ENCODE assay signal across 1 cellular context in the genomic region with DNA sequence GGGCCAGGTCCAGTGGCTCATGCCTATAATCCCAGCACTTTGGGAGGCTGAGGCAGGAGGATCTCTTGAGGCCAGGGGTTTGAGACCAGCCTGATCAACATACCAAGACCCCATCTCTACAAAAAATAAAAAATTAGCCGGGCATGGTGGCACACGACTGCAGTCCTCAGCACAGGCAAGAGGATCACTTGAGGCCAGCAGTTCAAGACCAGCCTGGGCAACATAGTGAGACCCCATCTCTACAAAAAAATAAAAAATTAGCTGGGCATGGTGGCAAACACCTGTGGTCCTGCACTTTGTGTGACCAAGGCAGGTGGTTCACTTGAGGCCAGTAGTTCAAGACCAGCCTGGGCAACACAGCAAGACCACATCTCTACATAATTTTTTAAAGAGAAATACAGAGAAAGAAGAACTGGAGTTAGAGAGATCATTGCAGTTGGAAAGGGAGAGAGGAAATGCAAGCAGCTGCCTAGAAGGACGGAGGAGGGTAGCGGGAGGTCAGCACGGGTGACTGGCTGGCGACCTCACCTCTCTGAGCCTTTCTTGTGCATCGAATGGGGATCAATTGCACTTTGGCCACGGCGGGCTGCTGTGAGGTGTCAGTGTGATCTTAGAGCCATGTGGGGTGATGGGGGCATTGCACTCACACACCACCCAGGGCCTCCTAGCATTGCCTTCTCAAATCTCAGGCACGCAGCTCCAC.
TF ChIP-seq lines count a peak whose summit lies in the region.

No MANE protein-coding gene starts in this region.

TF ChIP-seq in HepG2, 621 proteins besides CTCF, POLR2A, EP300 and RAD21 (continues in another document):
- TF ChIP-seq, protein P1, sequence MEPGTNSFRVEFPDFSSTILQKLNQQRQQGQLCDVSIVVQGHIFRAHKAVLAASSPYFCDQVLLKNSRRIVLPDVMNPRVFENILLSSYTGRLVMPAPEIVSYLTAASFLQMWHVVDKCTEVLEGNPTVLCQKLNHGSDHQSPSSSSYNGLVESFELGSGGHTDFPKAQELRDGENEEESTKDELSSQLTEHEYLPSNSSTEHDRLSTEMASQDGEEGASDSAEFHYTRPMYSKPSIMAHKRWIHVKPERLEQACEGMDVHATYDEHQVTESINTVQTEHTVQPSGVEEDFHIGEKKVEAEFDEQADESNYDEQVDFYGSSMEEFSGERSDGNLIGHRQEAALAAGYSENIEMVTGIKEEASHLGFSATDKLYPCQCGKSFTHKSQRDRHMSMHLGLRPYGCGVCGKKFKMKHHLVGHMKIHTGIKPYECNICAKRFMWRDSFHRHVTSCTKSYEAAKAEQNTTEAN (CRISPR knock-in tag; conservative IDR thresholded peaks at IDR 0.05) = no peak
- TF ChIP-seq RFXANK (CRISPR knock-in tag; IDR thresholded peaks at IDR 0.05) = no peak
- TF ChIP-seq, protein P2, sequence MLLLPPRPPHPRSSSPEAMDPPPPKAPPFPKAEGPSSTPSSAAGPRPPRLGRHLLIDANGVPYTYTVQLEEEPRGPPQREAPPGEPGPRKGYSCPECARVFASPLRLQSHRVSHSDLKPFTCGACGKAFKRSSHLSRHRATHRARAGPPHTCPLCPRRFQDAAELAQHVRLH (CRISPR knock-in tag; IDR thresholded peaks at IDR 0.05; ENCODE audit: borderline replicate concordance, low read depth) = no peak
- TF ChIP-seq, protein P3, sequence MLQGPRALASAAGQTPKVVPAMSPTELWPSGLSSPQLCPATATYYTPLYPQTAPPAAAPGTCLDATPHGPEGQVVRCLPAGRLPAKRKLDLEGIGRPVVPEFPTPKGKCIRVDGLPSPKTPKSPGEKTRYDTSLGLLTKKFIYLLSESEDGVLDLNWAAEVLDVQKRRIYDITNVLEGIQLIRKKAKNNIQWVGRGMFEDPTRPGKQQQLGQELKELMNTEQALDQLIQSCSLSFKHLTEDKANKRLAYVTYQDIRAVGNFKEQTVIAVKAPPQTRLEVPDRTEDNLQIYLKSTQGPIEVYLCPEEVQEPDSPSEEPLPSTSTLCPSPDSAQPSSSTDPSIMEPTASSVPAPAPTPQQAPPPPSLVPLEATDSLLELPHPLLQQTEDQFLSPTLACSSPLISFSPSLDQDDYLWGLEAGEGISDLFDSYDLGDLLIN (CRISPR knock-in tag; IDR thresholded peaks at IDR 0.05; ENCODE audit: borderline replicate concordance) = no peak
- peak; percentile 33; the same call in 1 of the 2 replicates for TF ChIP-seq MYC (CRISPR knock-in tag; IDR thresholded peaks at IDR 0.05; ENCODE audit: borderline replicate concordance)
- TF ChIP-seq, protein P4, sequence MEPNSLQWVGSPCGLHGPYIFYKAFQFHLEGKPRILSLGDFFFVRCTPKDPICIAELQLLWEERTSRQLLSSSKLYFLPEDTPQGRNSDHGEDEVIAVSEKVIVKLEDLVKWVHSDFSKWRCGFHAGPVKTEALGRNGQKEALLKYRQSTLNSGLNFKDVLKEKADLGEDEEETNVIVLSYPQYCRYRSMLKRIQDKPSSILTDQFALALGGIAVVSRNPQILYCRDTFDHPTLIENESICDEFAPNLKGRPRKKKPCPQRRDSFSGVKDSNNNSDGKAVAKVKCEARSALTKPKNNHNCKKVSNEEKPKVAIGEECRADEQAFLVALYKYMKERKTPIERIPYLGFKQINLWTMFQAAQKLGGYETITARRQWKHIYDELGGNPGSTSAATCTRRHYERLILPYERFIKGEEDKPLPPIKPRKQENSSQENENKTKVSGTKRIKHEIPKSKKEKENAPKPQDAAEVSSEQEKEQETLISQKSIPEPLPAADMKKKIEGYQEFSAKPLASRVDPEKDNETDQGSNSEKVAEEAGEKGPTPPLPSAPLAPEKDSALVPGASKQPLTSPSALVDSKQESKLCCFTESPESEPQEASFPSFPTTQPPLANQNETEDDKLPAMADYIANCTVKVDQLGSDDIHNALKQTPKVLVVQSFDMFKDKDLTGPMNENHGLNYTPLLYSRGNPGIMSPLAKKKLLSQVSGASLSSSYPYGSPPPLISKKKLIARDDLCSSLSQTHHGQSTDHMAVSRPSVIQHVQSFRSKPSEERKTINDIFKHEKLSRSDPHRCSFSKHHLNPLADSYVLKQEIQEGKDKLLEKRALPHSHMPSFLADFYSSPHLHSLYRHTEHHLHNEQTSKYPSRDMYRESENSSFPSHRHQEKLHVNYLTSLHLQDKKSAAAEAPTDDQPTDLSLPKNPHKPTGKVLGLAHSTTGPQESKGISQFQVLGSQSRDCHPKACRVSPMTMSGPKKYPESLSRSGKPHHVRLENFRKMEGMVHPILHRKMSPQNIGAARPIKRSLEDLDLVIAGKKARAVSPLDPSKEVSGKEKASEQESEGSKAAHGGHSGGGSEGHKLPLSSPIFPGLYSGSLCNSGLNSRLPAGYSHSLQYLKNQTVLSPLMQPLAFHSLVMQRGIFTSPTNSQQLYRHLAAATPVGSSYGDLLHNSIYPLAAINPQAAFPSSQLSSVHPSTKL (CRISPR knock-in tag; IDR thresholded peaks at IDR 0.05) = 0 out of 2 replicates have a peak, but pooled peaks have one; percentile 38
- TF ChIP-seq FOXK1 (CRISPR knock-in tag; IDR thresholded peaks at IDR 0.05; ENCODE audit: borderline replicate concordance, low read depth) = peak; percentile 22; the same call in 1 of the 2 replicates
- TF ChIP-seq PITX1 (CRISPR knock-in tag; IDR thresholded peaks at IDR 0.05) = no peak
- peak; percentile 62; the same call in 1 of the 2 replicates for TF ChIP-seq MTA1 (CRISPR knock-in tag; IDR thresholded peaks at IDR 0.05; ENCODE audit: borderline replicate concordance)
- TF ChIP-seq ZNF772 (CRISPR knock-in tag; IDR thresholded peaks at IDR 0.05) = 0 out of 2 replicates have a peak, but pooled peaks have one; percentile 30
- TF ChIP-seq, protein P5, sequence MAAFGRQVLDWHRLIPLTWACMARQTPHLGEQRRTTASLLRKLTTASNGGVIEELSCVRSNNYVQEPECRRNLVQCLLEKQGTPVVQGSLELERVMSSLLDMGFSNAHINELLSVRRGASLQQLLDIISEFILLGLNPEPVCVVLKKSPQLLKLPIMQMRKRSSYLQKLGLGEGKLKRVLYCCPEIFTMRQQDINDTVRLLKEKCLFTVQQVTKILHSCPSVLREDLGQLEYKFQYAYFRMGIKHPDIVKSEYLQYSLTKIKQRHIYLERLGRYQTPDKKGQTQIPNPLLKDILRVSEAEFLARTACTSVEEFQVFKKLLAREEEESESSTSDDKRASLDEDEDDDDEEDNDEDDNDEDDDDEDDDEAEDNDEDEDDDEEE (CRISPR knock-in tag; IDR thresholded peaks at IDR 0.05) = no peak
- no peak for TF ChIP-seq EHMT2 (IDR thresholded peaks at IDR 0.05; ENCODE audit: borderline replicate concordance, low read depth, low read length)
- peak; percentile 27; the same call in 1 of the 2 replicates for TF ChIP-seq ZNF788 (CRISPR knock-in tag; IDR thresholded peaks at IDR 0.05; ENCODE audit: borderline replicate concordance)
- TF ChIP-seq KLF15 (CRISPR knock-in tag; IDR thresholded peaks at IDR 0.05; ENCODE audit: borderline replicate concordance) = no peak
- TF ChIP-seq, protein P6, sequence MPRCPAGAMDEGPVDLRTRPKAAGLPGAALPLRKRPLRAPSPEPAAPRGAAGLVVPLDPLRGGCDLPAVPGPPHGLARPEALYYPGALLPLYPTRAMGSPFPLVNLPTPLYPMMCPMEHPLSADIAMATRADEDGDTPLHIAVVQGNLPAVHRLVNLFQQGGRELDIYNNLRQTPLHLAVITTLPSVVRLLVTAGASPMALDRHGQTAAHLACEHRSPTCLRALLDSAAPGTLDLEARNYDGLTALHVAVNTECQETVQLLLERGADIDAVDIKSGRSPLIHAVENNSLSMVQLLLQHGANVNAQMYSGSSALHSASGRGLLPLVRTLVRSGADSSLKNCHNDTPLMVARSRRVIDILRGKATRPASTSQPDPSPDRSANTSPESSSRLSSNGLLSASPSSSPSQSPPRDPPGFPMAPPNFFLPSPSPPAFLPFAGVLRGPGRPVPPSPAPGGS (CRISPR knock-in tag; IDR thresholded peaks at IDR 0.05) = 0 out of 2 replicates have a peak, but pooled peaks have one; percentile 24
- no peak for TF ChIP-seq NFE2 (CRISPR knock-in tag; IDR thresholded peaks at IDR 0.05)
- TF ChIP-seq NR2F6 (IDR thresholded peaks at IDR 0.05) = peak; percentile 55; the same call in 1 of the 2 replicates
- peak; percentile 45; the same call in 1 of the 2 replicates for TF ChIP-seq NR2F6 (CRISPR knock-in tag; IDR thresholded peaks at IDR 0.05)
- no peak for TF ChIP-seq ZNF773 (CRISPR knock-in tag; IDR thresholded peaks at IDR 0.05; ENCODE audit: borderline replicate concordance)
- TF ChIP-seq SATB2 (CRISPR knock-in tag; IDR thresholded peaks at IDR 0.05) = no peak
- TF ChIP-seq ELF3 (CRISPR knock-in tag; IDR thresholded peaks at IDR 0.05) = no peak
- TF ChIP-seq CBFB (CRISPR knock-in tag; IDR thresholded peaks at IDR 0.05) = no peak
- TF ChIP-seq, protein P7, sequence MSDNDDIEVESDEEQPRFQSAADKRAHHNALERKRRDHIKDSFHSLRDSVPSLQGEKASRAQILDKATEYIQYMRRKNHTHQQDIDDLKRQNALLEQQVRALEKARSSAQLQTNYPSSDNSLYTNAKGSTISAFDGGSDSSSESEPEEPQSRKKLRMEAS (IDR thresholded peaks at IDR 0.05) = peak; percentile 25; the same call in 1 of the 2 replicates
- TF ChIP-seq, protein P8, sequence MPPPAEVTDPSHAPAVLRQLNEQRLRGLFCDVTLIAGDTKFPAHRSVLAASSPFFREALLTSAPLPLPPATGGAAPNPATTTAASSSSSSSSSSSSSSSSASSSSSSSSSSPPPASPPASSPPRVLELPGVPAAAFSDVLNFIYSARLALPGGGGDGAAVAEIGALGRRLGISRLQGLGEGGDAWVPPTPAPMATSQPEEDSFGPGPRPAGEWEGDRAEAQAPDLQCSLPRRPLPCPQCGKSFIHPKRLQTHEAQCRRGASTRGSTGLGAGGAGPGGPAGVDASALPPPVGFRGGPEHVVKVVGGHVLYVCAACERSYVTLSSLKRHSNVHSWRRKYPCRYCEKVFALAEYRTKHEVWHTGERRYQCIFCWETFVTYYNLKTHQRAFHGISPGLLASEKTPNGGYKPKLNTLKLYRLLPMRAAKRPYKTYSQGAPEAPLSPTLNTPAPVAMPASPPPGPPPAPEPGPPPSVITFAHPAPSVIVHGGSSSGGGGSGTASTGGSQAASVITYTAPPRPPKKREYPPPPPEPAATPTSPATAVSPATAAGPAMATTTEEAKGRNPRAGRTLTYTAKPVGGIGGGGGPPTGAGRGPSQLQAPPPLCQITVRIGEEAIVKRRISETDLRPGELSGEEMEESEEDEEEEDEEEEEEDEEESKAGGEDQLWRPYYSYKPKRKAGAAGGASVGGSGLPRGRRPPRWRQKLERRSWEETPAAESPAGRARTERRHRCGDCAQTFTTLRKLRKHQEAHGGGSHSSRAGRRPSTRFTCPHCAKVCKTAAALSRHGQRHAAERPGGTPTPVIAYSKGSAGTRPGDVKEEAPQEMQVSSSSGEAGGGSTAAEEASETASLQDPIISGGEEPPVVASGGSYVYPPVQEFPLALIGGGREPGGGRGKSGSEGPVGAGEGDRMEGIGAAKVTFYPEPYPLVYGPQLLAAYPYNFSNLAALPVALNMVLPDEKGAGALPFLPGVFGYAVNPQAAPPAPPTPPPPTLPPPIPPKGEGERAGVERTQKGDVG (CRISPR knock-in tag; IDR thresholded peaks at IDR 0.05; ENCODE audit: borderline replicate concordance) = no peak
- no peak for TF ChIP-seq MED8 (CRISPR knock-in tag; IDR thresholded peaks at IDR 0.05; ENCODE audit: insufficient replicate concordance)
- no peak for TF ChIP-seq ZFX (CRISPR knock-in tag; IDR thresholded peaks at IDR 0.05; ENCODE audit: low read depth)
- TF ChIP-seq ZFYVE20 (CRISPR knock-in tag; IDR thresholded peaks at IDR 0.05; ENCODE audit: borderline replicate concordance, low read depth) = no peak
- no peak for TF ChIP-seq ZNF180 (CRISPR knock-in tag; IDR thresholded peaks at IDR 0.05; ENCODE audit: borderline replicate concordance, low read depth)
- TF ChIP-seq, protein P9, sequence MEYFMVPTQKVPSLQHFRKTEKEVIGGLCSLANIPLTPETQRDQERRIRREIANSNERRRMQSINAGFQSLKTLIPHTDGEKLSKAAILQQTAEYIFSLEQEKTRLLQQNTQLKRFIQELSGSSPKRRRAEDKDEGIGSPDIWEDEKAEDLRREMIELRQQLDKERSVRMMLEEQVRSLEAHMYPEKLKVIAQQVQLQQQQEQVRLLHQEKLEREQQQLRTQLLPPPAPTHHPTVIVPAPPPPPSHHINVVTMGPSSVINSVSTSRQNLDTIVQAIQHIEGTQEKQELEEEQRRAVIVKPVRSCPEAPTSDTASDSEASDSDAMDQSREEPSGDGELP (IDR thresholded peaks at IDR 0.05; ENCODE audit: borderline replicate concordance, low read depth) = no peak
- peak; percentile 73 for TF ChIP-seq HNF4A (CRISPR knock-in tag; IDR thresholded peaks at IDR 0.05)
- no peak for TF ChIP-seq ZNF598 (CRISPR knock-in tag; IDR thresholded peaks at IDR 0.05; ENCODE audit: borderline replicate concordance)
- peak; percentile 56; the same call in 1 of the 2 replicates for TF ChIP-seq NR2F2 (IDR thresholded peaks at IDR 0.05; ENCODE audit: borderline replicate concordance, low read depth)
- TF ChIP-seq ZNF292 (CRISPR knock-in tag; IDR thresholded peaks at IDR 0.05; ENCODE audit: borderline replicate concordance, low read depth) = peak; percentile 81; the same call in 1 of the 2 replicates
- peak; percentile 88 for TF ChIP-seq RARA (CRISPR knock-in tag; IDR thresholded peaks at IDR 0.05)
- TF ChIP-seq, protein P10, sequence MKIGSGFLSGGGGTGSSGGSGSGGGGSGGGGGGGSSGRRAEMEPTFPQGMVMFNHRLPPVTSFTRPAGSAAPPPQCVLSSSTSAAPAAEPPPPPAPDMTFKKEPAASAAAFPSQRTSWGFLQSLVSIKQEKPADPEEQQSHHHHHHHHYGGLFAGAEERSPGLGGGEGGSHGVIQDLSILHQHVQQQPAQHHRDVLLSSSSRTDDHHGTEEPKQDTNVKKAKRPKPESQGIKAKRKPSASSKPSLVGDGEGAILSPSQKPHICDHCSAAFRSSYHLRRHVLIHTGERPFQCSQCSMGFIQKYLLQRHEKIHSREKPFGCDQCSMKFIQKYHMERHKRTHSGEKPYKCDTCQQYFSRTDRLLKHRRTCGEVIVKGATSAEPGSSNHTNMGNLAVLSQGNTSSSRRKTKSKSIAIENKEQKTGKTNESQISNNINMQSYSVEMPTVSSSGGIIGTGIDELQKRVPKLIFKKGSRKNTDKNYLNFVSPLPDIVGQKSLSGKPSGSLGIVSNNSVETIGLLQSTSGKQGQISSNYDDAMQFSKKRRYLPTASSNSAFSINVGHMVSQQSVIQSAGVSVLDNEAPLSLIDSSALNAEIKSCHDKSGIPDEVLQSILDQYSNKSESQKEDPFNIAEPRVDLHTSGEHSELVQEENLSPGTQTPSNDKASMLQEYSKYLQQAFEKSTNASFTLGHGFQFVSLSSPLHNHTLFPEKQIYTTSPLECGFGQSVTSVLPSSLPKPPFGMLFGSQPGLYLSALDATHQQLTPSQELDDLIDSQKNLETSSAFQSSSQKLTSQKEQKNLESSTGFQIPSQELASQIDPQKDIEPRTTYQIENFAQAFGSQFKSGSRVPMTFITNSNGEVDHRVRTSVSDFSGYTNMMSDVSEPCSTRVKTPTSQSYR (CRISPR knock-in tag; IDR thresholded peaks at IDR 0.05; ENCODE audit: borderline replicate concordance) = peak; percentile 31; the same call in 1 of the 2 replicates
- peak; percentile 86 for TF ChIP-seq RXRA (CRISPR knock-in tag; IDR thresholded peaks at IDR 0.05)
- TF ChIP-seq ONECUT2 (CRISPR knock-in tag; IDR thresholded peaks at IDR 0.05) = 0 out of 2 replicates have a peak, but pooled peaks have one; percentile 6
- no peak for TF ChIP-seq ZC3H4 (CRISPR knock-in tag; IDR thresholded peaks at IDR 0.05; ENCODE audit: borderline replicate concordance)
- no peak for TF ChIP-seq KDM4B (CRISPR knock-in tag; IDR thresholded peaks at IDR 0.05)
- no peak for TF ChIP-seq SMARCC2 (IDR thresholded peaks at IDR 0.05)
- 0 out of 2 replicates have a peak, but pooled peaks have one; percentile 27 for TF ChIP-seq HDAC2 (CRISPR knock-in tag; IDR thresholded peaks at IDR 0.05)
- no peak for TF ChIP-seq CBX1 (IDR thresholded peaks at IDR 0.05; ENCODE audit: low read depth)
- TF ChIP-seq, protein P11, sequence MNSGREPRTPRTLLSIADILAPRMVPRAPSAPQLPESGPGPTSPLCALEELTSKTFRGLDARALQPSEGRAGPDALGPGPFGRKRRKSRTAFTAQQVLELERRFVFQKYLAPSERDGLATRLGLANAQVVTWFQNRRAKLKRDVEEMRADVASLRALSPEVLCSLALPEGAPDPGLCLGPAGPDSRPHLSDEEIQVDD (CRISPR knock-in tag; IDR thresholded peaks at IDR 0.05; ENCODE audit: borderline replicate concordance) = no peak
